In genomic region chr6:122789862-122790739, GRCh38 we compare ENCODE assay signal across 8 cellular contexts. TPM values are rescaled to one million over a fixed set of nuclear protein-coding genes. Genes with fewer than 3 reads are reported as not detected.
DNase-seq lines count a peak whose midpoint lies in the region; ATAC-seq, FAIRE-seq and TF ChIP-seq lines count a peak whose summit lies in the region.

No MANE protein-coding gene starts in this region.

- no peaks in the 10 kb centered on the region for H3K36me3 ChIP-seq in liver (ENCODE audit: control insufficient read depth in 4 of 4, insufficient read depth in 3 of 4, low read depth in 1 of 4, low read length in 3 of 4)
- H3K36me3 ChIP-seq in stomach: no peaks in the 10 kb centered on the region

- no peaks in the 10 kb centered on the region for H3K27me3 ChIP-seq in liver (ENCODE audit: control insufficient read depth in 4 of 4, insufficient read depth in 4 of 4, low read length in 3 of 4)
- no peaks in the 10 kb centered on the region for H3K27me3 ChIP-seq in stomach

- H3K27ac ChIP-seq in liver (ENCODE audit: low read depth in 1 of 2, low read length in 2 of 2) (peak overlapping the region; percentile 96), stomach (peak overlapping the region; percentile 86 to 99 (median 96))

- peak; percentile 2 for TF ChIP-seq CTCF in liver (IDR thresholded peaks at IDR 0.05; ENCODE audit: low read depth, low read length, missing input control)
- no peak for TF ChIP-seq CTCF in stomach (IDR thresholded peaks at IDR 0.05)

- H3K9me3 ChIP-seq in liver (ENCODE audit: control insufficient read depth in 4 of 4, low read length in 3 of 4) (no peaks in the 10 kb centered on the region), stomach (no peaks in the 10 kb centered on the region)

- H3K4me3 ChIP-seq in liver (ENCODE audit: low read depth in 1 of 3, low read length in 3 of 3) (peak overlapping the region; percentile 80 to 86 (median 86)), stomach (peak overlapping the region; percentile 58 to 78 (median 66))

- H3K9ac ChIP-seq in liver (ENCODE audit: low read depth in 1 of 2, low read length in 2 of 2): peak overlapping the region; percentile 76 to 96

- no peak for TF ChIP-seq EP300 in stomach (IDR thresholded peaks at IDR 0.05)

- TF ChIP-seq POLR2A in stomach (IDR thresholded peaks at IDR 0.05): no peak

- H3K4me1 ChIP-seq in liver (ENCODE audit: control insufficient read depth in 4 of 4, insufficient read depth in 4 of 4, low read length in 3 of 4) (peaks cover 3 to 41% (median 22%) of the 10 kb centered on the region in 4 donors), stomach (peaks cover 22 to 58% (median 40%) of the 10 kb centered on the region in 4 donors)

- WGBS in liver: 2% methylated on average over 27 of the region's 27 CpGs
- 6 to 8% (median 6%) methylated on average over 27 of the region's 27 CpGs for WGBS in stomach, 5 donors

- TF ChIP-seq RAD21 in liver (IDR thresholded peaks at IDR 0.05): no peak

- FAIRE-seq in RCC 7860 (lab: Jason Lieb, UNC): peak; percentile 59

- DNase-seq in Daoy (ENCODE audit: low read depth) (peak; percentile 5), RCC 7860 (ENCODE audit: low spot score) (peak; percentile 61), cerebellar cortex (ENCODE audit: low spot score) (peak; percentile 76), stomach (no peak), GDM1 (lab: John Stamatoyannopoulos, UW) (no peak)

- peak; percentile 49 for ATAC-seq in GM19455 (IDR thresholded peaks at IDR 0.05; ENCODE audit: unreplicated experiment)
- peak; percentile 52 for ATAC-seq in HG03457 (IDR thresholded peaks at IDR 0.05; ENCODE audit: unreplicated experiment)

- intact Hi-C loops in stomach (cut with DNase I; ENCODE audit: low total_unique reads): no loop called here

TF ChIP-seq in liver, 16 proteins besides CTCF, POLR2A, EP300 and RAD21:
- TF ChIP-seq RXRA (IDR thresholded peaks at IDR 0.05) (no peak), TAF1 (conservative IDR thresholded peaks at IDR 0.05) (peak; percentile 39), HNF4G (IDR thresholded peaks at IDR 0.05) (no peak), FOXA2 (IDR thresholded peaks at IDR 0.05) (no peak), NR2F2 (IDR thresholded peaks at IDR 0.05) (no peak), YY1 (IDR thresholded peaks at IDR 0.05) (no peak), GABPA (IDR thresholded peaks at IDR 0.05 in 1 of 2, conservative IDR thresholded peaks at IDR 0.05 in 1 of 2) (no peak), REST (IDR thresholded peaks at IDR 0.05) (peak; percentile 63), FOXA1 (IDR thresholded peaks at IDR 0.05) (no peak), ATF3 (IDR thresholded peaks at IDR 0.05) (no peak), EGR1 (IDR thresholded peaks at IDR 0.05; ENCODE audit: low read depth in 2 of 2) (no peak), JUND (IDR thresholded peaks at IDR 0.05) (no peak), HNF4A (conservative IDR thresholded peaks at IDR 0.05) (peak in 1 of 2 donors; percentile 3)

RNA-seq across cellular contexts. Expression of gene SMPDL3A, which starts 1.0 kb away (rescaled TPM):
- 6.0 and 7.8 TPM in 2 replicates for total RNA-seq in Daoy (2014; rRNA removed; shearing (Covaris generic))
- total RNA-seq in liver: 10 to 100 TPM; 17.3 to 27.4 TPM
- 10 to 100 TPM; 37.3 to 61.4 TPM for polyA plus RNA-seq in liver
- 10 to 100 TPM in 4 of 5 donors, 1 to 10 TPM in 1; 4.5 to 24.0 (median 14.6) TPM for total RNA-seq in stomach
- 10 to 100 TPM in 2 of 3 donors, 1 to 10 TPM in 1; 6.2 to 34.2 (median 18.8) TPM for polyA plus RNA-seq in stomach

RNA-seq across cellular contexts. Expression of gene FABP7, which starts 10.6 kb away (rescaled TPM):
- not detected in 2 replicates for total RNA-seq in Daoy (2014; rRNA removed; shearing (Covaris generic))
- total RNA-seq in liver (not detected), stomach (1 to 10 TPM in 1 of 5 donors, not detected in 4; 2.8 TPM)
- polyA plus RNA-seq in liver (not detected), stomach (not detected)

Comparison
In these comparisons a context has a peak if more than half of its experiments do, and no peak if none do; other contexts are left out.
1. DNase-seq: peak in Daoy (single experiment), RCC 7860 (single experiment) and cerebellar cortex (single experiment); none in stomach (single experiment) and GDM1 (single experiment).